2 cellular contexts compared by ENCODE assay signal in genomic region chr14:69605761-69606160, GRCh38.
TF ChIP-seq lines count a peak whose summit lies in the region.

No MANE protein-coding gene starts in this region.

TF ChIP-seq in WTC11, 78 proteins besides CTCF, POLR2A, EP300 and RAD21:
- no peak for TF ChIP-seq ESRRA (CRISPR knock-in tag; IDR thresholded peaks at IDR 0.05; ENCODE audit: borderline replicate concordance)
- no peak for TF ChIP-seq ZNF317 (CRISPR knock-in tag; IDR thresholded peaks at IDR 0.05; ENCODE audit: borderline replicate concordance, low read depth)
- no peak for TF ChIP-seq IRF1 (CRISPR knock-in tag; IDR thresholded peaks at IDR 0.05)
- no peak for TF ChIP-seq MXD4 (CRISPR knock-in tag; IDR thresholded peaks at IDR 0.05; ENCODE audit: borderline replicate concordance)
- TF ChIP-seq, protein P1, sequence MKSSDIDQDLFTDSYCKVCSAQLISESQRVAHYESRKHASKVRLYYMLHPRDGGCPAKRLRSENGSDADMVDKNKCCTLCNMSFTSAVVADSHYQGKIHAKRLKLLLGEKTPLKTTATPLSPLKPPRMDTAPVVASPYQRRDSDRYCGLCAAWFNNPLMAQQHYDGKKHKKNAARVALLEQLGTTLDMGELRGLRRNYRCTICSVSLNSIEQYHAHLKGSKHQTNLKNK (CRISPR knock-in tag; IDR thresholded peaks at IDR 0.05), result no peak
- TF ChIP-seq CREB1 (CRISPR knock-in tag; IDR thresholded peaks at IDR 0.05), result no peak
- TF ChIP-seq FOXJ3 (CRISPR knock-in tag; IDR thresholded peaks at IDR 0.05; ENCODE audit: borderline replicate concordance), result no peak
- TF ChIP-seq NFATC4 (CRISPR knock-in tag; IDR thresholded peaks at IDR 0.05), result no peak
- TF ChIP-seq PRRX2 (CRISPR knock-in tag; IDR thresholded peaks at IDR 0.05), result no peak
- TF ChIP-seq, protein P2, sequence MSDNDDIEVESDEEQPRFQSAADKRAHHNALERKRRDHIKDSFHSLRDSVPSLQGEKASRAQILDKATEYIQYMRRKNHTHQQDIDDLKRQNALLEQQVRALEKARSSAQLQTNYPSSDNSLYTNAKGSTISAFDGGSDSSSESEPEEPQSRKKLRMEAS (CRISPR knock-in tag; IDR thresholded peaks at IDR 0.05), result no peak
- no peak for TF ChIP-seq NFYB (CRISPR knock-in tag; conservative IDR thresholded peaks at IDR 0.05; ENCODE audit: low read depth)
- TF ChIP-seq MYBL2 (CRISPR knock-in tag; IDR thresholded peaks at IDR 0.05), result no peak
- TF ChIP-seq GABPB1 (CRISPR knock-in tag; IDR thresholded peaks at IDR 0.05), result no peak
- TF ChIP-seq, protein P3, sequence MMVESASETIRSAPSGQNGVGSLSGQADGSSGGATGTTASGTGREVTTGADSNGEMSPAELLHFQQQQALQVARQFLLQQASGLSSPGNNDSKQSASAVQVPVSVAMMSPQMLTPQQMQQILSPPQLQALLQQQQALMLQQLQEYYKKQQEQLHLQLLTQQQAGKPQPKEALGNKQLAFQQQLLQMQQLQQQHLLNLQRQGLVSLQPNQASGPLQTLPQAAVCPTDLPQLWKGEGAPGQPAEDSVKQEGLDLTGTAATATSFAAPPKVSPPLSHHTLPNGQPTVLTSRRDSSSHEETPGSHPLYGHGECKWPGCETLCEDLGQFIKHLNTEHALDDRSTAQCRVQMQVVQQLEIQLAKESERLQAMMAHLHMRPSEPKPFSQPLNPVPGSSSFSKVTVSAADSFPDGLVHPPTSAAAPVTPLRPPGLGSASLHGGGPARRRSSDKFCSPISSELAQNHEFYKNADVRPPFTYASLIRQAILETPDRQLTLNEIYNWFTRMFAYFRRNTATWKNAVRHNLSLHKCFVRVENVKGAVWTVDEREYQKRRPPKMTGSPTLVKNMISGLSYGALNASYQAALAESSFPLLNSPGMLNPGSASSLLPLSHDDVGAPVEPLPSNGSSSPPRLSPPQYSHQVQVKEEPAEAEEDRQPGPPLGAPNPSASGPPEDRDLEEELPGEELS (CRISPR knock-in tag; IDR thresholded peaks at IDR 0.05), result no peak
TF ChIP-seq in WTC11: peak in this region for 0.

TF ChIP-seq in HepG2, 621 proteins besides CTCF, POLR2A, EP300 and RAD21:
- TF ChIP-seq TBP (CRISPR knock-in tag; IDR thresholded peaks at IDR 0.05) (no peak), ZNF121 (CRISPR knock-in tag; IDR thresholded peaks at IDR 0.05) (no peak), ARHGAP35 (CRISPR knock-in tag; IDR thresholded peaks at IDR 0.05; ENCODE audit: borderline replicate concordance) (no peak), HES4 (CRISPR knock-in tag; IDR thresholded peaks at IDR 0.05; ENCODE audit: borderline replicate concordance) (no peak), ZNF350 (CRISPR knock-in tag; IDR thresholded peaks at IDR 0.05; ENCODE audit: borderline replicate concordance, low read depth) (no peak), ZFYVE20 (CRISPR knock-in tag; IDR thresholded peaks at IDR 0.05; ENCODE audit: borderline replicate concordance, low read depth) (no peak), ZNF260 (CRISPR knock-in tag; IDR thresholded peaks at IDR 0.05; ENCODE audit: borderline replicate concordance, low read depth) (no peak), KLF12 (CRISPR knock-in tag; IDR thresholded peaks at IDR 0.05; ENCODE audit: borderline replicate concordance) (no peak), STAG1 (CRISPR knock-in tag; IDR thresholded peaks at IDR 0.05) (no peak), CREM (IDR thresholded peaks at IDR 0.05) (no peak), CREM (CRISPR knock-in tag; IDR thresholded peaks at IDR 0.05) (no peak), ZNF713 (CRISPR knock-in tag; IDR thresholded peaks at IDR 0.05) (no peak), ZBTB25 (CRISPR knock-in tag; IDR thresholded peaks at IDR 0.05) (no peak), ZNF703 (CRISPR knock-in tag; IDR thresholded peaks at IDR 0.05; ENCODE audit: borderline replicate concordance) (no peak), NR2F1 (CRISPR knock-in tag; IDR thresholded peaks at IDR 0.05) (no peak)
